1 cellular context compared by ENCODE assay signal in the genomic region with DNA sequence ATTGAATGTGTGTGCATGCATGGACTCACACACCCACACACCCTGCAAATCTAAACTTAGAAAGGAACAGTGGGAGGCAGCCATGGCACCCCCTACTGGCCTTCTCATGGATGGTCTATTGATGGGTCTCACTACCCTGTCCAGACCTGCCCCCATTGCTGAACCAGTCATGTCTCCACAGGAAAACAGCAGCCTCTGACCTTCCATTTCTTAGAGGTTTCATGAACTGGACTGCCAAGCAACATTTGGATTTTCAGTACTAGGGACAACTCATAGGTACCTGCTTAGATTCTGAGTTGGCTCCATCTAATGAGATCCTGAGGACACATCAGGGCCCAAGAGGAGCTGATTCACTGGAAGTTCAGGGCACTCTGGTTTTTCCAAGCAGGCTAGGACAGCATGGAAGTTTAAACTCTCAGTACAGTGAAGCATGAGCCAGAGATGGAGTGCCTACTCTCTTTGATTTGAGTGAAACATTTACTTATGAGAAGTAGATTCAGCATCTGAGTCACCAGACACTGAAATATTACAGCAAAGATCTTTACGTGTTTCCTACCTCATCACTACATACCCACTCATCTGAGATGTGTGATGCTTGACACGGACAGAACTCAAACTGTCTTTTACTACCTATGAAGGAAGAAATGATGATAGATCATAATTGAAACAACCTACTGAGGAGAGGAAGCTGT.
TF ChIP-seq lines count a peak whose summit lies in the region.

No MANE protein-coding gene starts in this region.

TF ChIP-seq in HepG2, 621 proteins besides CTCF, POLR2A, EP300 and RAD21 (continued from another document):
- no peak for TF ChIP-seq PREB (CRISPR knock-in tag; IDR thresholded peaks at IDR 0.05)
